ENCODE assay signal across 9 cellular contexts in genomic region chr2:109260886-109261700, GRCh38.
A peak's percentile ranks its signal among the peaks of the same experiment; 100 is the strongest.
DNase-seq lines count a peak whose midpoint lies in the region; ATAC-seq and TF ChIP-seq lines count a peak whose summit lies in the region.
"Had no signal": no experiment of that assay in that cellular context is flagged by ENCODE, and none has a peak within 500 bp of the region (broad histone marks: within the 10 kb centered on the region; RNA-seq: fewer than 3 reads in every experiment).

No MANE protein-coding gene starts in this region.

- H3K27me3 ChIP-seq in A673 (replicated peaks; ENCODE audit: insufficient read depth, low read depth, low read length, poor library complexity) (peaks cover 2% of the 10 kb centered on the region), foreskin keratinocyte (peaks cover 17% of the 10 kb centered on the region), aorta (ENCODE audit: control insufficient read depth in 1 of 2, insufficient read depth in 2 of 2, low read length in 1 of 2) (no peaks in the 10 kb centered on the region)

- ATAC-seq in foreskin keratinocyte: no peak
- ATAC-seq in stimulated activated memory B cell treated with anti-CD40 and anti-IgM and Interleukin-4, amounts not matched to agents 10 μg/mL and 1 μg/mL and 100 μg/mL, for 72 hours: no peak
- ATAC-seq in activated T-helper 17 cell treated with anti-CD3 and anti-CD28 coated beads, Interleukin-2, amount 50 U/mL, for 72 hours (replicated peaks): no peak
- ATAC-seq in aorta (ENCODE audit: low FRiP score): no peak
- no peak for ATAC-seq in HG03175 (IDR thresholded peaks at IDR 0.05; ENCODE audit: unreplicated experiment)

- DNase-seq in A673 (ENCODE audit: low spot score): no peak
- peak; percentile 85 for DNase-seq in NCI-H774 (lab: John Stamatoyannopoulos, UW)
- DNase-seq in foreskin keratinocyte: no peak
- DNase-seq in aorta: no peak
- DNase-seq: activated B cell treated with CpG ODN at 0.5 μM for 24 hours had no signal

- H3K4me1 Mint-ChIP-seq in stimulated activated memory B cell treated with anti-CD40 and anti-IgM and Interleukin-4, amounts not matched to agents 10 μg/mL and 1 μg/mL and 100 μg/mL, for 72 hours: peaks cover 13% of the 10 kb centered on the region
- no peaks in the 10 kb centered on the region for H3K4me1 Mint-ChIP-seq in activated T-helper 17 cell treated with anti-CD3 and anti-CD28 coated beads, Interleukin-2, amount 50 U/mL, for 72 hours

- H3K9me3 ChIP-seq in A673 (ENCODE audit: low read depth, low read length, poor library complexity, severe bottlenecking): no peaks in the 10 kb centered on the region
- no peaks in the 10 kb centered on the region for H3K9me3 ChIP-seq in aorta (ENCODE audit: control insufficient read depth, low read length)

- POLR2A ChIA-PET in A673 (lab: Charles Lee; ENCODE audit: low non-redundant PET): no interaction called here

- H3K36me3 ChIP-seq in A673 (ENCODE audit: insufficient read depth, low read length, poor library complexity, severe bottlenecking) (no peaks in the 10 kb centered on the region), aorta (ENCODE audit: control insufficient read depth in 1 of 2, insufficient read depth in 2 of 2, low read length in 1 of 2) (no peaks in the 10 kb centered on the region)

- TF ChIP-seq CTCF in A673 (conservative IDR thresholded peaks at IDR 0.05; ENCODE audit: low read depth, low read length): 0 out of 2 replicates have a peak, but pooled peaks have one; percentile 9
- peak; percentile 36 for TF ChIP-seq CTCF in GM12873 (IDR thresholded peaks at IDR 0.05; ENCODE audit: insufficient read depth, low read depth, low read length, missing control alignments)
- peak; percentile 41 for TF ChIP-seq CTCF in foreskin keratinocyte (conservative IDR thresholded peaks at IDR 0.05)

- no peak overlapping the region for H3K4me3 Mint-ChIP-seq in stimulated activated memory B cell treated with anti-CD40 and anti-IgM and Interleukin-4, amounts not matched to agents 10 μg/mL and 1 μg/mL and 100 μg/mL, for 72 hours
- no peak overlapping the region for H3K4me3 Mint-ChIP-seq in activated T-helper 17 cell treated with anti-CD3 and anti-CD28 coated beads, Interleukin-2, amount 50 U/mL, for 72 hours
- H3K4me3 Mint-ChIP-seq: activated B cell treated with CpG ODN at 0.5 μM for 24 hours had no signal

- no peak overlapping the region for H3K27ac ChIP-seq in A673 (ENCODE audit: low read depth, low read length, poor library complexity, severe bottlenecking)
- H3K27ac ChIP-seq in foreskin keratinocyte: no peak overlapping the region
- no peak overlapping the region for H3K27ac ChIP-seq in aorta (ENCODE audit: low read depth in 1 of 2, low read length in 2 of 2)

- H3K27me3 Mint-ChIP-seq in stimulated activated memory B cell treated with anti-CD40 and anti-IgM and Interleukin-4, amounts not matched to agents 10 μg/mL and 1 μg/mL and 100 μg/mL, for 72 hours: peaks cover 7% of the 10 kb centered on the region
- peaks cover 4% of the 10 kb centered on the region for H3K27me3 Mint-ChIP-seq in activated T-helper 17 cell treated with anti-CD3 and anti-CD28 coated beads, Interleukin-2, amount 50 U/mL, for 72 hours
- H3K27me3 Mint-ChIP-seq: activated B cell treated with CpG ODN at 0.5 μM for 24 hours had no signal

- H3K27ac Mint-ChIP-seq in stimulated activated memory B cell treated with anti-CD40 and anti-IgM and Interleukin-4, amounts not matched to agents 10 μg/mL and 1 μg/mL and 100 μg/mL, for 72 hours: no peak overlapping the region
- H3K27ac Mint-ChIP-seq in activated T-helper 17 cell treated with anti-CD3 and anti-CD28 coated beads, Interleukin-2, amount 50 U/mL, for 72 hours: no peak overlapping the region
- H3K27ac Mint-ChIP-seq: activated B cell treated with CpG ODN at 0.5 μM for 24 hours had no signal

- H3K4me1 ChIP-seq in A673 (ENCODE audit: insufficient read depth, low read length, poor library complexity, severe bottlenecking) (peaks cover 4% of the 10 kb centered on the region), foreskin keratinocyte (no peaks in the 10 kb centered on the region), aorta (ENCODE audit: control insufficient read depth in 1 of 2, insufficient read depth in 2 of 2, low read length in 2 of 2) (peaks cover 3 to 5% of the 10 kb centered on the region in 2 donors)

- CTCF ChIA-PET in A673 (lab: Charles Lee): no interaction called here

- H3K4me3 ChIP-seq in A673 (ENCODE audit: low read depth, low read length, poor library complexity, severe bottlenecking) (no peak overlapping the region), aorta (ENCODE audit: low read length in 2 of 2) (no peak overlapping the region)

- intact Hi-C loops in A673 (cut with micrococcal nuclease; ENCODE audit: unreplicated experiment): loop anchor here (10.0 kb wide), 1 partner anchor 244 kb away; no protein-coding TSS in a partner anchor
- intact Hi-C loops in aorta (cut with DNase I): no loop called here

- no peaks in the 10 kb centered on the region for H3K36me3 Mint-ChIP-seq in stimulated activated memory B cell treated with anti-CD40 and anti-IgM and Interleukin-4, amounts not matched to agents 10 μg/mL and 1 μg/mL and 100 μg/mL, for 72 hours
- H3K36me3 Mint-ChIP-seq in activated T-helper 17 cell treated with anti-CD3 and anti-CD28 coated beads, Interleukin-2, amount 50 U/mL, for 72 hours (ENCODE audit: low read depth): no peaks in the 10 kb centered on the region

- no TSS peak for BruUV-seq in A673 (replicated peaks; lab: Mats Ljungman, UMichigan)

- no peaks in the 10 kb centered on the region for H3K9me3 Mint-ChIP-seq in stimulated activated memory B cell treated with anti-CD40 and anti-IgM and Interleukin-4, amounts not matched to agents 10 μg/mL and 1 μg/mL and 100 μg/mL, for 72 hours
- H3K9me3 Mint-ChIP-seq in activated T-helper 17 cell treated with anti-CD3 and anti-CD28 coated beads, Interleukin-2, amount 50 U/mL, for 72 hours: no peaks in the 10 kb centered on the region
- H3K9me3 Mint-ChIP-seq: activated B cell treated with CpG ODN at 0.5 μM for 24 hours had no signal

- 74 to 76% methylated on average over 8 of the region's 8 CpGs for WGBS in aorta, 2 donors
